Comparison of ENCODE assay signal across 8 cellular contexts in the genomic region with DNA sequence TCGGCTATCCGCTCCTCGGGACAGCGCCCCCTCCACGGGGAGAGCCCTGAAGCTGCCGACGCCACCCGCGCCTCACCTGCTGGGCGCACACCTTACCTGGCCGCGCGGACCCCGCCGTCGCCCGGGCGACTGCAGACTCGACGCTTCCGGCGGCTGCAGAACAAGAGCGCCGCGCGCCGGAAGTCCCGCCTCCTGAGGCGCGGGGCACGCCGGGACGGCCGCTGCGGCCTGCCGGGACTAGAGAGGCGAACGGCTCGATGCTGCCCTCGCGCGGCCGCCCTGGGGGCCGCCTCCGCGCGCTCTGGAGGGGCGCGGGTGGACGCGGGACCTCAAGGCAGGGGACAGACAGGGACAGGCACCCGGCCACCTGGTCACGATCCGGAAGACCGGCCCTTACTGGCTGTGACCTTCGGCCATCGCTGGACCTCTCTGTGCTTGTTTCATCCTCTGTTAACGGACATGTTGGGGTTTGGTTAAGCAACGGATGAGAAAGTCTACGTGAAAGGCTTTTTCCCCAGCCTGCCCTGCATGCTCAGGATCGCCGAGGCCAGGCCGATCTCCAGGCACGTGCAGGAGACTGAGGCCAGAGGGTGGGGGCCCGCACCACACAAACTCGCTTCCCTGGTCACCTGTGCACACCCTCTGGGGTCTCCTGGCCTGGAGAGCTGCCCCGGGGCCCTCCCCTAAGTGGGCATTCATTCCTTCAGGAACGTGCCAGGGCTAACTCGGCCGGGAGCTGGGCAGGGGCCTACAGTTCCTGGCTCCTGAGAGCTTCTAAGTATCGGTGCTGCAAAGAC. TPM values are rescaled to one million over a fixed set of nuclear protein-coding genes. Genes with fewer than 3 reads are reported as not detected.
A peak's percentile ranks its signal among the peaks of the same experiment; 100 is the strongest.
DNase-seq lines count a peak whose midpoint lies in the region; ATAC-seq and TF ChIP-seq lines count a peak whose summit lies in the region.

A gene with protein sequence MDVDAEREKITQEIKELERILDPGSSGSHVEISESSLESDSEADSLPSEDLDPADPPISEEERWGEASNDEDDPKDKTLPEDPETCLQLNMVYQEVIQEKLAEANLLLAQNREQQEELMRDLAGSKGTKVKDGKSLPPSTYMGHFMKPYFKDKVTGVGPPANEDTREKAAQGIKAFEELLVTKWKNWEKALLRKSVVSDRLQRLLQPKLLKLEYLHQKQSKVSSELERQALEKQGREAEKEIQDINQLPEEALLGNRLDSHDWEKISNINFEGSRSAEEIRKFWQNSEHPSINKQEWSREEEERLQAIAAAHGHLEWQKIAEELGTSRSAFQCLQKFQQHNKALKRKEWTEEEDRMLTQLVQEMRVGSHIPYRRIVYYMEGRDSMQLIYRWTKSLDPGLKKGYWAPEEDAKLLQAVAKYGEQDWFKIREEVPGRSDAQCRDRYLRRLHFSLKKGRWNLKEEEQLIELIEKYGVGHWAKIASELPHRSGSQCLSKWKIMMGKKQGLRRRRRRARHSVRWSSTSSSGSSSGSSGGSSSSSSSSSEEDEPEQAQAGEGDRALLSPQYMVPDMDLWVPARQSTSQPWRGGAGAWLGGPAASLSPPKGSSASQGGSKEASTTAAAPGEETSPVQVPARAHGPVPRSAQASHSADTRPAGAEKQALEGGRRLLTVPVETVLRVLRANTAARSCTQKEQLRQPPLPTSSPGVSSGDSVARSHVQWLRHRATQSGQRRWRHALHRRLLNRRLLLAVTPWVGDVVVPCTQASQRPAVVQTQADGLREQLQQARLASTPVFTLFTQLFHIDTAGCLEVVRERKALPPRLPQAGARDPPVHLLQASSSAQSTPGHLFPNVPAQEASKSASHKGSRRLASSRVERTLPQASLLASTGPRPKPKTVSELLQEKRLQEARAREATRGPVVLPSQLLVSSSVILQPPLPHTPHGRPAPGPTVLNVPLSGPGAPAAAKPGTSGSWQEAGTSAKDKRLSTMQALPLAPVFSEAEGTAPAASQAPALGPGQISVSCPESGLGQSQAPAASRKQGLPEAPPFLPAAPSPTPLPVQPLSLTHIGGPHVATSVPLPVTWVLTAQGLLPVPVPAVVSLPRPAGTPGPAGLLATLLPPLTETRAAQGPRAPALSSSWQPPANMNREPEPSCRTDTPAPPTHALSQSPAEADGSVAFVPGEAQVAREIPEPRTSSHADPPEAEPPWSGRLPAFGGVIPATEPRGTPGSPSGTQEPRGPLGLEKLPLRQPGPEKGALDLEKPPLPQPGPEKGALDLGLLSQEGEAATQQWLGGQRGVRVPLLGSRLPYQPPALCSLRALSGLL (N-terminal part only) (minus strand): TSS at position 133 of the 797 bp plus-strand sequence. CDS start 1,742 bp downstream, outside the sequence.

- H3K27me3 ChIP-seq in PC-9 (ENCODE audit: insufficient read depth, low read depth) = no peaks in the 10 kb centered on the region
- no peaks in the 10 kb centered on the region for H3K27me3 ChIP-seq in esophagus squamous epithelium
- no peaks in the 10 kb centered on the region for H3K27me3 ChIP-seq in muscle layer of duodenum (ENCODE audit: low read depth, low read length)

- peak within 1 kb of the TSS; percentile 77 for H2AFZ ChIP-seq in PC-9

- peak within 1 kb of the TSS; percentile 100 for H3K4me3 ChIP-seq in PC-9
- H3K4me3 ChIP-seq in esophagus squamous epithelium = peak within 1 kb of the TSS; percentile 56 to 93 (median 83)
- peak within 1 kb of the TSS; percentile 66 to 96 for H3K4me3 ChIP-seq in muscle layer of duodenum (ENCODE audit: low read depth in 1 of 2, low read length in 2 of 2)

- 8% methylated on average over 5 of the region's 71 CpGs; no CpG with 5 or more reads in 1 of the 2 donors for WGBS in esophagus squamous epithelium, 2 donors

- H3K9me3 ChIP-seq in PC-9 (ENCODE audit: insufficient read depth, low read depth) (no peaks in the 10 kb centered on the region), esophagus squamous epithelium (no peaks in the 10 kb centered on the region), muscle layer of duodenum (ENCODE audit: control insufficient read depth in 1 of 2, low read length in 2 of 2) (no peaks in the 10 kb centered on the region)

- H3K4me1 ChIP-seq in PC-9 (replicated peaks; ENCODE audit: insufficient read depth) (peaks cover 13% of the 10 kb centered on the region), esophagus squamous epithelium (peaks cover 16 to 41% (median 18%) of the 10 kb centered on the region in 3 donors), muscle layer of duodenum (ENCODE audit: control insufficient read depth in 1 of 2, insufficient read depth in 2 of 2, low read length in 2 of 2) (peaks cover 0 to 17% of the 10 kb centered on the region in 2 donors)

- H3K9me2 ChIP-seq in PC-9 (ENCODE audit: insufficient read depth) = no peaks in the 10 kb centered on the region

- peaks cover 11% of the 10 kb centered on the region for H4K20me1 ChIP-seq in PC-9 (ENCODE audit: insufficient read depth)

- DNase-seq in COR-L47 (lab: John Stamatoyannopoulos, UW) (peak; percentile 81), HuH-7.5 (ENCODE audit: low spot score) (peak; percentile 95), PC-9 (peak; percentile 76 to 91), esophagus squamous epithelium (lab: John Stamatoyannopoulos, UW) (peak; percentile 23)
- DNase-seq in activated T-cell treated with anti-CD3 and anti-CD28 coated beads, Interleukin-2, amount 50 U/mL, for 1 hour = peak; percentile 88
- DNase-seq in stimulated activated CD8-positive, alpha-beta memory T cell treated with anti-CD3 and anti-CD28 coated beads, Interleukin-7, amount 100 ng/mL, for 1 hour (ENCODE audit: low read depth in 2 of 2) = peak; percentile 68 to 71

- peak; percentile 74 for ATAC-seq in GM21381 (IDR thresholded peaks at IDR 0.05; ENCODE audit: unreplicated experiment)

- H3F3A ChIP-seq in PC-9 (ENCODE audit: insufficient read depth, low read depth) = peaks cover 8% of the 10 kb centered on the region; the same call in 1 of the 2 replicates

- CTCF ChIA-PET in PC-9 (lab: Charles Lee) = interaction anchor here (0.8 kb wide), 1 partner anchor 55 kb away, joined by 3 read pairs; no protein-coding TSS in a partner anchor

- intact Hi-C loops in PC-9 (cut with micrococcal nuclease; ENCODE audit: unreplicated experiment) = loop anchor here (1.0 to 2.0 kb wide), 4 partner anchors 54 to 231 kb away; no protein-coding TSS in a partner anchor
- intact Hi-C loops in esophagus squamous epithelium (cut with DNase I) = no loop called here

- peak in 1 of 4 donors; percentile 57 for TF ChIP-seq POLR2A in esophagus squamous epithelium (IDR thresholded peaks at IDR 0.05)

- H3K36me3 ChIP-seq in PC-9 (ENCODE audit: low read depth) = no peaks in the 10 kb centered on the region; the same call in 1 of the 2 replicates
- peaks cover 2 to 67% (median 20%) of the 10 kb centered on the region in 3 donors for H3K36me3 ChIP-seq in esophagus squamous epithelium
- H3K36me3 ChIP-seq in muscle layer of duodenum (ENCODE audit: control insufficient read depth in 1 of 2, insufficient read depth in 2 of 2, low read length in 2 of 2) = peaks cover 10 to 37% of the 10 kb centered on the region in 2 donors

- POLR2A ChIA-PET in PC-9 (lab: Charles Lee; ENCODE audit: unreplicated experiment) = interaction anchor here (0.6 kb wide), 1 partner anchor 122 kb away, joined by 3 read pairs; no protein-coding TSS in a partner anchor

- TF ChIP-seq CTCF in PC-9 (conservative IDR thresholded peaks at IDR 0.05) (peak; percentile 85), esophagus squamous epithelium (IDR thresholded peaks at IDR 0.05) (peak; percentile 89 to 99 (median 94))

- no TSS peak for BruUV-seq in PC-9 (replicated peaks; lab: Mats Ljungman, UMichigan)

- H3K79me2 ChIP-seq in PC-9 (ENCODE audit: low read depth) = peaks cover 23% of the 10 kb centered on the region

- peak within 1 kb of the TSS; percentile 97 for H3K4me2 ChIP-seq in PC-9

- H3K27ac ChIP-seq in PC-9 = no peak within 1 kb of the TSS
- peak within 1 kb of the TSS; percentile 8 to 71 (median 40) for H3K27ac ChIP-seq in esophagus squamous epithelium
- no peak within 1 kb of the TSS for H3K27ac ChIP-seq in muscle layer of duodenum (ENCODE audit: low read length)

RNA-seq across cellular contexts. Expression of the gene that starts here (rescaled TPM):
- total RNA-seq in PC-9 (2021) (13.3 and 14.4 TPM in 2 replicates), esophagus squamous epithelium (1 to 10 TPM; 2.6 to 5.1 (median 4.5) TPM)

Comparison
In these comparisons a context has a peak if more than half of its experiments do, and no peak if none do; other contexts are left out.
1. DNase-seq: peak in every context shown above with its lines; median percentile 95 in HuH-7.5; 88 in activated T-cell treated with anti-CD3 and anti-CD28 coated beads, Interleukin-2, amount 50 U/mL, for 1 hour; 84 in PC-9; 81 in COR-L47; 70 in stimulated activated CD8-positive, alpha-beta memory T cell treated with anti-CD3 and anti-CD28 coated beads, Interleukin-7, amount 100 ng/mL, for 1 hour; 23 in esophagus squamous epithelium.
2. H3K27ac ChIP-seq: peak in esophagus squamous epithelium (4 of 4); none in PC-9 (single experiment) and muscle layer of duodenum (single experiment).
3. Peak in every context shown above with its lines, with median percentiles within 50 percentile points of each other: H3K4me3 ChIP-seq.